ENCODE assay signal across 12 cellular contexts in the genomic region with DNA sequence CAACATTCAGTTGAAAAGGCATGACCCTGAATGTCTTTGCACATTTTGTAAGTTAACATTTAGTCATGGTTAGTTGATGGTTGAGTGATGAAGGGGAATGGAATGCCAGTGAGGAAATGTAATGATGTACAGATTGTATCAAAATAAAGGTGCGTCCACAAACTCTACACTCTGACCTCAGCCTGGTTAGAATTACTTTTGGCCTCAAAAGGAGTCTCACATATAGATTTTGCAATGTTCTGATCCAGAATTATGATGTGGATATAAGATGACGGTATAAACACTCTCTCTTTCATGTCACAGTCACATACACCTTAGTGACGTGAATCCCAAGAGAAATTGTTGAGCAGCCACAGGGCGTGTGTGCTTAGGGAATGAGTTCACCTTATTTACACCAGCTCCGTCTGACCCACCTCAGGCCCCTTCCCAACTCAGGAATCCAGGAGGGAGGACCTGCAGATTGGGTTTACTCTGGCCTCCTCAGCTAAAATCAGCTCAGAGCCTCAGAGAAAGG.
DNase-seq lines count a peak whose midpoint lies in the region; ATAC-seq, FAIRE-seq and TF ChIP-seq lines count a peak whose summit lies in the region.
"Had no signal": no experiment of that assay in that cellular context is flagged by ENCODE, and none has a peak within 500 bp of the region (broad histone marks: within the 10 kb centered on the region; RNA-seq: fewer than 3 reads in every experiment).

No MANE protein-coding gene starts in this region.

- TF ChIP-seq CTCF in HepG2 (CRISPR knock-in tag; IDR thresholded peaks at IDR 0.05): no peak
- TF ChIP-seq CTCF in right lobe of liver (IDR thresholded peaks at IDR 0.05): no peak

- 26% methylated on average over 5 of the region's 5 CpGs for WGBS in HepG2 (ENCODE audit: low lambda C conversion rate)
- 95% methylated on average over 4 of the region's 5 CpGs for WGBS in right lobe of liver (ENCODE audit: insufficient coverage, low coverage, low lambda C conversion rate, missing lambda C conversion rate)

- TF ChIP-seq EP300 in HepG2 (IDR thresholded peaks at IDR 0.05; ENCODE audit: low read depth in 2 of 2, low read length in 2 of 2) (no peak), HepG2 (CRISPR knock-in tag; IDR thresholded peaks at IDR 0.05; ENCODE audit: borderline replicate concordance) (no peak)

- POLR2A ChIA-PET in HepG2 (lab: Yijun Ruan, JAX): no interaction called here

- no peak for FAIRE-seq in HepG2 (lab: Jason Lieb, UNC)

- H2AFZ ChIP-seq in HepG2 (ENCODE audit: low read length): no peak overlapping the region

- no peaks in the 10 kb centered on the region for H3K79me2 ChIP-seq in HepG2 (ENCODE audit: insufficient read depth, low read length)

- H3K4me2 ChIP-seq in HepG2 (ENCODE audit: low read depth, low read length): no peak overlapping the region

- TF ChIP-seq RAD21 in HepG2 (CRISPR knock-in tag; IDR thresholded peaks at IDR 0.05): no peak

- DNase-seq in HepG2 (ENCODE audit: low spot score) (peak; percentile 25), right lobe of liver (no peak), amniotic epithelial cell (ENCODE audit: low read depth) (peak; percentile 96), iris pigment epithelial cell (ENCODE audit: low read depth) (peak; percentile 97), NCI-H1092 treated with DMSO at 0.1 percent for 48 hours (lab: John Stamatoyannopoulos, UW) (no peak), NCI-H1417 (lab: John Stamatoyannopoulos, UW) (no peak), head of caudate nucleus (no peak)
- DNase-seq: aorta; gastrocnemius medialis; stimulated activated CD4-positive, alpha-beta T cell treated with anti-CD3 and anti-CD28 coated beads, Interleukin-2, amount 100 ng/mL, for 48 hours had no signal

- no peaks in the 10 kb centered on the region for H3K4me1 ChIP-seq in HepG2 (ENCODE audit: insufficient read depth, low read length)
- peaks cover 0 to 8% (median 1%) of the 10 kb centered on the region in 4 donors for H3K4me1 ChIP-seq in right lobe of liver
- H3K4me1 ChIP-seq: gastrocnemius medialis, suprapubic skin had no signal

- BruUV-seq in HepG2 (replicated peaks; lab: Mats Ljungman, UMichigan): no TSS peak

- H3K9me3 ChIP-seq in HepG2 (ENCODE audit: low read length) (no peaks in the 10 kb centered on the region), right lobe of liver (no peaks in the 10 kb centered on the region)
- H3K9me3 ChIP-seq: gastrocnemius medialis, suprapubic skin had no signal

- intact Hi-C loops in HepG2 (cut with micrococcal nuclease; ENCODE audit: unreplicated experiment) (no loop called here), right lobe of liver (cut with DNase I) (no loop called here), head of caudate nucleus (cut with DNase I) (loop anchor here (10.0 kb wide), 1 partner anchor 241 kb away; no protein-coding TSS in a partner anchor)

- no peaks in the 10 kb centered on the region for H3K27me3 ChIP-seq in HepG2 (ENCODE audit: control insufficient read depth in 1 of 2, insufficient read depth in 2 of 2, low read length in 2 of 2)
- H3K27me3 ChIP-seq in right lobe of liver: no peaks in the 10 kb centered on the region
- H3K27me3 ChIP-seq: gastrocnemius medialis, suprapubic skin had no signal

- TF ChIP-seq POLR2A in HepG2 (IDR thresholded peaks at IDR 0.05; ENCODE audit: insufficient read depth in 1 of 2, low read depth in 2 of 2, low read length in 2 of 2) (no peak), right lobe of liver (IDR thresholded peaks at IDR 0.05) (no peak)

- no peak overlapping the region for H3K4me3 ChIP-seq in HepG2 (replicated peaks in 1 of 3; ENCODE audit: insufficient read depth in 1 of 3, low read depth in 2 of 3, low read length in 3 of 3)
- no peak overlapping the region for H3K4me3 ChIP-seq in right lobe of liver
- H3K4me3 ChIP-seq: gastrocnemius medialis, suprapubic skin had no signal

- H3K27ac ChIP-seq in HepG2 (ENCODE audit: extremely low read length, insufficient read depth, low read length): no peak overlapping the region
- H3K27ac ChIP-seq in right lobe of liver: no peak overlapping the region
- H3K27ac ChIP-seq: gastrocnemius medialis, suprapubic skin had no signal

- H3K36me3 ChIP-seq in HepG2 (replicated peaks in 1 of 2; ENCODE audit: control insufficient read depth in 1 of 2, insufficient read depth in 2 of 2, low read length in 2 of 2) (no peaks in the 10 kb centered on the region), right lobe of liver (no peaks in the 10 kb centered on the region)
- H3K36me3 ChIP-seq: gastrocnemius medialis, suprapubic skin had no signal

- CTCF ChIA-PET in HepG2 (lab: Yijun Ruan, JAX; ENCODE audit: low intra/inter-chr PET ratio, low total read pairs): no interaction called here

- ATAC-seq in HepG2 (no peak), right lobe of liver (no peak), GM19351 (IDR thresholded peaks at IDR 0.05; ENCODE audit: unreplicated experiment) (no peak)
- ATAC-seq: gastrocnemius medialis had no signal

- no peaks in the 10 kb centered on the region for H4K20me1 ChIP-seq in HepG2 (ENCODE audit: insufficient read depth, low read length)

- H3K9ac ChIP-seq in HepG2 (ENCODE audit: insufficient read depth, low read depth, low read length): no peak overlapping the region

- in situ Hi-C loops in HepG2 (cut with HindIII; ENCODE audit: extremely low pct_ligation_motif_present, low pct_unique_long_range_greater_than_20kb): no loop called here

TF ChIP-seq in HepG2, 621 proteins besides CTCF, POLR2A, EP300 and RAD21:
- TF ChIP-seq TGIF2 (CRISPR knock-in tag; IDR thresholded peaks at IDR 0.05) (no peak), CREB1 (IDR thresholded peaks at IDR 0.05) (peak; percentile 73), CREB1 (CRISPR knock-in tag; IDR thresholded peaks at IDR 0.05) (no peak)

Comparison
In these comparisons a context has a peak if more than half of its experiments do, and no peak if none do; other contexts are left out.
1. DNase-seq: peak in HepG2 (single experiment), amniotic epithelial cell (single experiment) and iris pigment epithelial cell (single experiment); none in right lobe of liver (0 of 3), NCI-H1092 treated with DMSO at 0.1 percent for 48 hours (single experiment), NCI-H1417 (0 of 3) and head of caudate nucleus (0 of 42).